Comparison of ENCODE assay signal across 8 cellular contexts in the genomic region with DNA sequence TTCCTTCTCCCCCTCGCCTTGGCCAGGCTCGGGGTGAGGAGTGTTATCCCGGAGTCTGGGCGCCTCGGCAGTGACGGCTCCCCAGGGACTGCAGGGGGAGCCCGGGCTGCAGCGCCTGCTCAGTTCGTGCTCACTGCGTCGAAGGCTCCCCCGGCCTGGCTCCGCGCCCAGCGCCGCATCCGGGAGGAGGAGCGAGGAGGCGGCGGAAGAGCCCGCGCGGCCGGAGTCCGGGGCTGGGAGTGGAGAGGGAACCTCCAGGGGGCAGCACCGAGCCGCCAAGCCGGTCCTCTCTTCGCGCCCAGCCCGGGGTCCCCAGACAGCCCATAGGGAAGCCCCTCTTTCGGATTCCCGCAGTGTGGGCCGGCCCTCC. TPM values are rescaled to one million over a fixed set of nuclear protein-coding genes. Genes with fewer than 3 reads are reported as not detected.
DNase-seq lines count a peak whose midpoint lies in the region; ATAC-seq and TF ChIP-seq lines count a peak whose summit lies in the region.

No MANE protein-coding gene starts in this region.

- TF ChIP-seq CTCF in GM12864 (IDR thresholded peaks at IDR 0.05; ENCODE audit: low read depth, low read length, missing control alignments) (peak; percentile 69), cardiac muscle cell (IDR thresholded peaks at IDR 0.05; ENCODE audit: low read depth, low read length) (peak; percentile 83), transverse colon (IDR thresholded peaks at IDR 0.05) (peak; percentile 91 to 99 (median 95))

- peak overlapping the region; percentile 47 for H4K91ac ChIP-seq in trophoblast cell (ENCODE audit: low read depth, low read length)

- H3K36me3 ChIP-seq in cardiac muscle cell (no peaks in the 10 kb centered on the region), trophoblast cell (ENCODE audit: control insufficient read depth in 1 of 2, insufficient read depth in 2 of 2, low read length in 2 of 2) (peaks cover 7 to 10% of the 10 kb centered on the region in 2 experiments), transverse colon (no peaks in the 10 kb centered on the region)

- peak overlapping the region; percentile 12 for H3K14ac ChIP-seq in trophoblast cell (ENCODE audit: low read length)

- H3K9ac ChIP-seq in trophoblast cell (ENCODE audit: low read length), result peak overlapping the region; percentile 84

- no peak for TF ChIP-seq EP300 in transverse colon (IDR thresholded peaks at IDR 0.05; ENCODE audit: low read depth)

- H4K8ac ChIP-seq in trophoblast cell (ENCODE audit: low read depth, low read length), result peak overlapping the region; percentile 69

- H3K9me3 ChIP-seq in cardiac muscle cell (ENCODE audit: low read depth), result no peaks in the 10 kb centered on the region
- H3K9me3 ChIP-seq in trophoblast cell (ENCODE audit: insufficient read depth, low read depth, low read length), result peaks cover 3% of the 10 kb centered on the region
- H3K9me3 ChIP-seq in transverse colon, result no peaks in the 10 kb centered on the region

- DNase-seq in GM12864 (ENCODE audit: low read depth) (peak; percentile 68), NCI-H1048 (lab: John Stamatoyannopoulos, UW) (peak; percentile 81), SKM-1 (lab: John Stamatoyannopoulos, UW; ENCODE audit: unreplicated experiment) (peak; percentile 81), cardiac muscle cell (ENCODE audit: low read depth in 1 of 2, low spot score in 1 of 2) (peak; percentile 97 to 99), trophoblast cell (peak; percentile 82 to 93), transverse colon (peak; percentile 97)
- peak; percentile 97 for DNase-seq in activated naive CD8-positive, alpha-beta T cell treated with anti-CD3 and anti-CD28 coated beads, Interleukin-2, amount 10 ng/mL, durations not matched to agents 7 days and 5 days

- H3K4me3 Mint-ChIP-seq in activated naive CD8-positive, alpha-beta T cell treated with anti-CD3 and anti-CD28 coated beads, Interleukin-2, amount 10 ng/mL, durations not matched to agents 7 days and 5 days, result peak overlapping the region; percentile 84

- peak overlapping the region; percentile 74 for H2AFZ ChIP-seq in trophoblast cell (ENCODE audit: insufficient read depth, low read length, poor library complexity)

- peaks cover 35% of the 10 kb centered on the region for H3K4me1 ChIP-seq in cardiac muscle cell (ENCODE audit: low read depth)
- H3K4me1 ChIP-seq in trophoblast cell (ENCODE audit: control insufficient read depth in 1 of 2, insufficient read depth in 2 of 2, low read length in 2 of 2), result peaks cover 7 to 10% of the 10 kb centered on the region in 2 experiments
- peaks cover 12 to 35% (median 21%) of the 10 kb centered on the region in 4 donors for H3K4me1 ChIP-seq in transverse colon

- H3K27me3 Mint-ChIP-seq in activated naive CD8-positive, alpha-beta T cell treated with anti-CD3 and anti-CD28 coated beads, Interleukin-2, amount 10 ng/mL, durations not matched to agents 7 days and 5 days, result peaks cover 13% of the 10 kb centered on the region

- no peaks in the 10 kb centered on the region for H3K9me3 Mint-ChIP-seq in activated naive CD8-positive, alpha-beta T cell treated with anti-CD3 and anti-CD28 coated beads, Interleukin-2, amount 10 ng/mL, durations not matched to agents 7 days and 5 days

- peak overlapping the region; percentile 9 for H2BK5ac ChIP-seq in trophoblast cell (ENCODE audit: low read depth, low read length, poor library complexity)

- H3K18ac ChIP-seq in trophoblast cell (ENCODE audit: low read length), result peak overlapping the region; percentile 20

- peaks cover 4% of the 10 kb centered on the region for H3K79me2 ChIP-seq in trophoblast cell (ENCODE audit: control insufficient read depth, insufficient read depth, low read length, poor library complexity)

- peak; percentile 83 for TF ChIP-seq POLR2A in transverse colon (IDR thresholded peaks at IDR 0.05)

- H3K27ac ChIP-seq in cardiac muscle cell (peak overlapping the region; percentile 97), trophoblast cell (ENCODE audit: low read depth, low read length) (peak overlapping the region; percentile 94), transverse colon (peak overlapping the region; percentile 95 to 99 (median 98))

- no peak overlapping the region for H3K4ac ChIP-seq in trophoblast cell (ENCODE audit: low read depth, low read length)

- H2AK5ac ChIP-seq in trophoblast cell (ENCODE audit: low read length), result no peak overlapping the region

- peak overlapping the region; percentile 18 for H2BK120ac ChIP-seq in trophoblast cell (ENCODE audit: insufficient read depth, low read length, poor library complexity)

- POLR2A ChIA-PET in activated naive CD8-positive, alpha-beta T cell treated with anti-CD3 and anti-CD28 coated beads, Interleukin-2, amount 10 ng/mL, durations not matched to agents 7 days and 5 days (lab: Charles Lee), result interaction anchor here (0.6 to 3.6 kb wide), 13 partner anchors 14 to 878 kb away, joined by 3 to 56 read pairs (median 5); a partner anchor contains a TSS

- no CpG with 5 or more reads among the region's 34 CpGs for WGBS in trophoblast cell (ENCODE audit: extremely low coverage, insufficient coverage, insufficient read length)
- WGBS in transverse colon (ENCODE audit: low coverage in 1 of 2), 2 donors, result 0% methylated on average over 29 of the region's 34 CpGs; no CpG with 5 or more reads in 1 of the 2 donors

- H3K27ac Mint-ChIP-seq in activated naive CD8-positive, alpha-beta T cell treated with anti-CD3 and anti-CD28 coated beads, Interleukin-2, amount 10 ng/mL, durations not matched to agents 7 days and 5 days, result peak overlapping the region; percentile 95

- H3K27me3 ChIP-seq in cardiac muscle cell (peaks cover 15% of the 10 kb centered on the region), trophoblast cell (ENCODE audit: insufficient read depth, low read length) (no peaks in the 10 kb centered on the region), transverse colon (no peaks in the 10 kb centered on the region)

- H3K36me3 Mint-ChIP-seq in activated naive CD8-positive, alpha-beta T cell treated with anti-CD3 and anti-CD28 coated beads, Interleukin-2, amount 10 ng/mL, durations not matched to agents 7 days and 5 days, result peaks cover 7% of the 10 kb centered on the region

- peak overlapping the region; percentile 98 for H3K4me2 ChIP-seq in trophoblast cell (ENCODE audit: low read length)

- H3K4me3 ChIP-seq in GM12864 (ENCODE audit: low read depth, low read length) (peak overlapping the region; percentile 70), cardiac muscle cell (peak overlapping the region; percentile 87), trophoblast cell (ENCODE audit: low read depth, low read length) (peak overlapping the region; percentile 92), transverse colon (peak overlapping the region; percentile 65 to 87 (median 80))

- H3K79me1 ChIP-seq in trophoblast cell (ENCODE audit: low read length), result peaks cover 11% of the 10 kb centered on the region

- peak; percentile 46 for ATAC-seq in HG02588 (IDR thresholded peaks at IDR 0.05; ENCODE audit: unreplicated experiment)
- peak; percentile 51 for ATAC-seq in activated naive CD8-positive, alpha-beta T cell treated with anti-CD3 and anti-CD28 coated beads, Interleukin-2, amount 10 ng/mL, durations not matched to agents 7 days and 5 days (ENCODE audit: low read depth)

- intact Hi-C loops in transverse colon (cut with DNase I; ENCODE audit: low total_unique reads), result loop anchor here (5.0 kb wide), 1 partner anchor 78 kb away; a partner anchor contains a TSS

- in situ Hi-C loops in transverse colon (cut with MboI; ENCODE audit: low pct_ligation_motif_present in 1 of 4, low pct_unique_long_range_greater_than_20kb in 1 of 4, low sequenced_read_pairs in 3 of 4), result no loop called here

- H3K4me1 Mint-ChIP-seq in activated naive CD8-positive, alpha-beta T cell treated with anti-CD3 and anti-CD28 coated beads, Interleukin-2, amount 10 ng/mL, durations not matched to agents 7 days and 5 days, result peaks cover 27% of the 10 kb centered on the region

- H4K12ac ChIP-seq in trophoblast cell (ENCODE audit: low read depth, low read length), result peak overlapping the region; percentile 60

- no peak overlapping the region for H2BK12ac ChIP-seq in trophoblast cell (ENCODE audit: low read length)

- no peak overlapping the region for H3K23ac ChIP-seq in trophoblast cell (ENCODE audit: low read length)

RNA-seq across cellular contexts. Expression of a gene that starts 1.3 kb away (rescaled TPM):
- total RNA-seq in activated naive CD8-positive, alpha-beta T cell treated with anti-CD3 and anti-CD28 coated beads, Interleukin-2, amount 10 ng/mL, durations not matched to agents 7 days and 5 days, result 1 to 10 TPM; 4.6 to 5.1 TPM
- 11.7 and 13.9 TPM in 2 replicates for total RNA-seq in cardiac muscle cell
- polyA plus RNA-seq in cardiac muscle cell, result 24.5 and 30.5 TPM in 2 replicates
- 12.2 and 12.9 TPM in 2 replicates for polyA plus RNA-seq in trophoblast cell (2013)
- 10 to 100 TPM; 56.0 to 69.9 (median 65.0) TPM for total RNA-seq in transverse colon

RNA-seq across cellular contexts. Expression of a gene that starts 25.1 kb away (rescaled TPM):
- total RNA-seq in activated naive CD8-positive, alpha-beta T cell treated with anti-CD3 and anti-CD28 coated beads, Interleukin-2, amount 10 ng/mL, durations not matched to agents 7 days and 5 days, result 1 to 10 TPM; 1.3 to 1.5 TPM
- total RNA-seq in cardiac muscle cell, result 42.2 and 56.6 TPM in 2 replicates
- 46.7 and 53.5 TPM in 2 replicates for polyA plus RNA-seq in cardiac muscle cell
- polyA plus RNA-seq in trophoblast cell (2013), result 0.51 and 0.57 TPM in 2 replicates
- total RNA-seq in transverse colon, result 1 to 10 TPM; 2.9 to 6.4 (median 4.8) TPM

Comparison
In these comparisons a context has a peak if more than half of its experiments do, and no peak if none do; other contexts are left out.
1. Peak in every context shown above with its lines: DNase-seq, ATAC-seq, H3K4me3 ChIP-seq and H3K27ac ChIP-seq.